Comparison of ENCODE assay signal across 18 cellular contexts in genomic region chr9:107051392-107051791, GRCh38.
DNase-seq lines count a peak whose midpoint lies in the region; ATAC-seq and TF ChIP-seq lines count a peak whose summit lies in the region.
"Had no signal": no experiment of that assay in that cellular context is flagged by ENCODE, and none has a peak within 500 bp of the region (broad histone marks: within the 10 kb centered on the region; RNA-seq: fewer than 3 reads in every experiment).

No MANE protein-coding gene starts in this region.

- H3K4ac ChIP-seq in neuronal stem cell (ENCODE audit: low read length), result no peak overlapping the region

- H3K18ac ChIP-seq in neuronal stem cell (ENCODE audit: low read length), result no peak overlapping the region

- H4K8ac ChIP-seq in neuronal stem cell (ENCODE audit: low read depth, low read length), result no peak overlapping the region

- H3K27ac ChIP-seq in thyroid gland (peak overlapping the region in 2 of 3 donors; percentile 45 to 66), neuronal stem cell (replicated peaks; ENCODE audit: low read length) (no peak overlapping the region)
- H3K27ac ChIP-seq: 22Rv1, A549, BLaER1 had no signal

- H3K23ac ChIP-seq in neuronal stem cell (ENCODE audit: low read depth, low read length, poor library complexity), result no peak overlapping the region

- TF ChIP-seq CTCF in Caco-2 (IDR thresholded peaks at IDR 0.05; ENCODE audit: insufficient read depth in 1 of 2, low read depth in 1 of 2, low read length in 1 of 2, severe bottlenecking in 1 of 2, unreplicated experiment in 1 of 2) (no peak), endothelial cell (IDR thresholded peaks at IDR 0.05; ENCODE audit: unreplicated experiment) (no peak), thyroid gland (IDR thresholded peaks at IDR 0.05) (no peak)

- no peak for ATAC-seq in activated CD8-positive, alpha-beta memory T cell treated with anti-CD3 and anti-CD28 coated beads, Interleukin-2, amount 10 ng/mL, durations not matched to agents 7 days and 5 days
- ATAC-seq: A549, K562 had no signal

- no TSS peak for BruUV-seq in Caco-2 (replicated peaks; lab: Mats Ljungman, UMichigan)

- H3K36me3 Mint-ChIP-seq in Caco-2 (ENCODE audit: insufficient read depth, unreplicated experiment) (no peaks in the 10 kb centered on the region), endothelial cell (ENCODE audit: low read depth, unreplicated experiment) (no peaks in the 10 kb centered on the region)
- no peaks in the 10 kb centered on the region for H3K36me3 Mint-ChIP-seq in activated CD8-positive, alpha-beta memory T cell treated with anti-CD3 and anti-CD28 coated beads, Interleukin-2, amount 10 ng/mL, durations not matched to agents 7 days and 5 days
- H3K36me3 Mint-ChIP-seq: CD14-positive monocyte; CD4-positive, alpha-beta memory T cell had no signal

- H2AK5ac ChIP-seq in neuronal stem cell (ENCODE audit: low read depth, low read length), result no peak overlapping the region

- H3K27me3 Mint-ChIP-seq in Caco-2 (ENCODE audit: insufficient read depth, unreplicated experiment) (no peaks in the 10 kb centered on the region), endothelial cell (ENCODE audit: unreplicated experiment) (peaks cover 11% of the 10 kb centered on the region)
- no peaks in the 10 kb centered on the region for H3K27me3 Mint-ChIP-seq in activated CD8-positive, alpha-beta memory T cell treated with anti-CD3 and anti-CD28 coated beads, Interleukin-2, amount 10 ng/mL, durations not matched to agents 7 days and 5 days

- no peaks in the 10 kb centered on the region for H3K9me3 Mint-ChIP-seq in Caco-2 (ENCODE audit: unreplicated experiment)
- H3K9me3 Mint-ChIP-seq in endothelial cell (ENCODE audit: unreplicated experiment), result no peaks in the 10 kb centered on the region
- H3K9me3 Mint-ChIP-seq in activated CD8-positive, alpha-beta memory T cell treated with anti-CD3 and anti-CD28 coated beads, Interleukin-2, amount 10 ng/mL, durations not matched to agents 7 days and 5 days (ENCODE audit: low read depth), result no peaks in the 10 kb centered on the region

- H3K9me3 ChIP-seq in Caco-2 (no peaks in the 10 kb centered on the region), thyroid gland (no peaks in the 10 kb centered on the region), neuronal stem cell (replicated peaks in 1 of 2; ENCODE audit: control insufficient read depth in 2 of 2, insufficient read depth in 1 of 2, low read depth in 1 of 2, low read length in 2 of 2) (no peaks in the 10 kb centered on the region)
- H3K9me3 ChIP-seq: A549, BLaER1 had no signal

- intact Hi-C loops in Caco-2 (cut with micrococcal nuclease; ENCODE audit: unreplicated experiment), result no loop called here
- intact Hi-C loops in thyroid gland (cut with DNase I), result no loop called here

- H4K91ac ChIP-seq in neuronal stem cell (ENCODE audit: low read depth, low read length, poor library complexity), result no peak overlapping the region

- H3K36me3 ChIP-seq in Caco-2 (ENCODE audit: control insufficient read depth, insufficient read depth, low read length) (no peaks in the 10 kb centered on the region), thyroid gland (no peaks in the 10 kb centered on the region), neuronal stem cell (replicated peaks in 1 of 2; ENCODE audit: control insufficient read depth in 2 of 2, insufficient read depth in 2 of 2, low read length in 2 of 2) (no peaks in the 10 kb centered on the region)
- H3K36me3 ChIP-seq: BLaER1 had no signal

- H3K27me3 ChIP-seq in Caco-2 (replicated peaks; ENCODE audit: control insufficient read depth, insufficient read depth, low read length) (no peaks in the 10 kb centered on the region), thyroid gland (no peaks in the 10 kb centered on the region), neuronal stem cell (ENCODE audit: control insufficient read depth in 3 of 3, insufficient read depth in 3 of 3, low read depth in 1 of 3, low read length in 3 of 3) (no peaks in the 10 kb centered on the region)
- H3K27me3 ChIP-seq: BLaER1 had no signal

- no peak overlapping the region for H2BK5ac ChIP-seq in neuronal stem cell (ENCODE audit: low read length)

- no peak for TF ChIP-seq POLR2A in thyroid gland (IDR thresholded peaks at IDR 0.05)

- CTCF ChIA-PET in Caco-2 (lab: Charles Lee), result no interaction called here
- CTCF ChIA-PET in activated CD8-positive, alpha-beta memory T cell treated with anti-CD3 and anti-CD28 coated beads, Interleukin-2, amount 10 ng/mL, durations not matched to agents 7 days and 5 days (lab: Charles Lee), result no interaction called here

- H3K4me1 Mint-ChIP-seq in Caco-2 (ENCODE audit: low read depth, unreplicated experiment) (peaks cover 19% of the 10 kb centered on the region), endothelial cell (ENCODE audit: unreplicated experiment) (peaks cover 44% of the 10 kb centered on the region)
- no peaks in the 10 kb centered on the region for H3K4me1 Mint-ChIP-seq in activated CD8-positive, alpha-beta memory T cell treated with anti-CD3 and anti-CD28 coated beads, Interleukin-2, amount 10 ng/mL, durations not matched to agents 7 days and 5 days
- H3K4me1 Mint-ChIP-seq: CD14-positive monocyte; CD4-positive, alpha-beta memory T cell had no signal

- H2BK12ac ChIP-seq in neuronal stem cell (ENCODE audit: low read length), result no peak overlapping the region

- H3K4me1 ChIP-seq in Caco-2 (peaks cover 10% of the 10 kb centered on the region; the same call in 1 of the 2 replicates), thyroid gland (peaks cover 0 to 5% of the 10 kb centered on the region in 2 donors), neuronal stem cell (ENCODE audit: control insufficient read depth in 2 of 2, insufficient read depth in 1 of 2, low read depth in 1 of 2, low read length in 2 of 2) (peaks cover 9 to 11% of the 10 kb centered on the region in 2 donors)
- H3K4me1 ChIP-seq: A549, BLaER1 had no signal

- H2AFZ ChIP-seq in neuronal stem cell (ENCODE audit: low read length), result no peak overlapping the region

- no peak overlapping the region for H3K14ac ChIP-seq in neuronal stem cell (ENCODE audit: low read length)

- no peak overlapping the region for H3K4me3 ChIP-seq in Caco-2 (ENCODE audit: low read depth, low read length)
- no peak overlapping the region for H3K4me3 ChIP-seq in thyroid gland (replicated peaks in 1 of 3)
- no peak overlapping the region for H3K4me3 ChIP-seq in neuronal stem cell (ENCODE audit: low read length in 2 of 2)
- H3K4me3 ChIP-seq: A549, BLaER1, K562 had no signal

- no peak for DNase-seq in Caco-2
- DNase-seq in M059J (ENCODE audit: low read depth), result peak; percentile 6
- no peak for DNase-seq in endothelial cell (ENCODE audit: low spot score)
- DNase-seq in thyroid gland, result peak in 1 of 2 donors; percentile 10
- no peak for DNase-seq in neuronal stem cell (ENCODE audit: low spot score)
- DNase-seq in Ammon's horn (ENCODE audit: low spot score), result no peak
- no peak for DNase-seq in activated CD8-positive, alpha-beta memory T cell treated with anti-CD3 and anti-CD28 coated beads, Interleukin-2, amount 10 ng/mL, durations not matched to agents 7 days and 5 days
- DNase-seq: AML-193; Calu3; CD4-positive, alpha-beta memory T cell; DMS79 treated with DMSO at 0.1 percent for 48 hours; HCEC 1CT; IMR-90 had no signal

- WGBS in thyroid gland, 2 donors, result 34 to 36% methylated on average over 1 of the region's 1 CpG
- WGBS in neuronal stem cell (ENCODE audit: extremely low coverage in 2 of 2, insufficient read length in 2 of 2, insufficient replicate concordance in 1 of 2), 2 donors, result no CpG with 5 or more reads among the region's 1 CpG

- no peak overlapping the region for H2BK120ac ChIP-seq in neuronal stem cell (ENCODE audit: low read depth, low read length)

- H3K4me3 Mint-ChIP-seq in Caco-2 (ENCODE audit: unreplicated experiment) (no peak overlapping the region), endothelial cell (ENCODE audit: unreplicated experiment) (no peak overlapping the region)
- H3K4me3 Mint-ChIP-seq in activated CD8-positive, alpha-beta memory T cell treated with anti-CD3 and anti-CD28 coated beads, Interleukin-2, amount 10 ng/mL, durations not matched to agents 7 days and 5 days, result no peak overlapping the region
- H3K4me3 Mint-ChIP-seq: CD14-positive monocyte; CD4-positive, alpha-beta memory T cell had no signal

- peak overlapping the region; percentile 9 for H3K27ac Mint-ChIP-seq in Caco-2 (ENCODE audit: unreplicated experiment)
- H3K27ac Mint-ChIP-seq in endothelial cell (ENCODE audit: unreplicated experiment), result peak overlapping the region; percentile 74
- no peak overlapping the region for H3K27ac Mint-ChIP-seq in activated CD8-positive, alpha-beta memory T cell treated with anti-CD3 and anti-CD28 coated beads, Interleukin-2, amount 10 ng/mL, durations not matched to agents 7 days and 5 days
- H3K27ac Mint-ChIP-seq: CD14-positive monocyte; CD4-positive, alpha-beta memory T cell had no signal

- H3K4me2 ChIP-seq in neuronal stem cell (ENCODE audit: insufficient read depth, low read length, poor library complexity, severe bottlenecking), result no peak overlapping the region
- H3K4me2 ChIP-seq: A549, BLaER1 had no signal

- no peak overlapping the region for H2BK15ac ChIP-seq in neuronal stem cell (ENCODE audit: low read length)

- no peak overlapping the region for H3K9ac ChIP-seq in neuronal stem cell (ENCODE audit: low read depth, low read length, poor library complexity)
- H3K9ac ChIP-seq: BLaER1 had no signal

- H3K79me1 ChIP-seq in neuronal stem cell (ENCODE audit: low read depth, low read length), result no peaks in the 10 kb centered on the region

- POLR2A ChIA-PET in Caco-2 (lab: Charles Lee), result no interaction called here
